10 cellular contexts compared by ENCODE assay signal in the genomic region with DNA sequence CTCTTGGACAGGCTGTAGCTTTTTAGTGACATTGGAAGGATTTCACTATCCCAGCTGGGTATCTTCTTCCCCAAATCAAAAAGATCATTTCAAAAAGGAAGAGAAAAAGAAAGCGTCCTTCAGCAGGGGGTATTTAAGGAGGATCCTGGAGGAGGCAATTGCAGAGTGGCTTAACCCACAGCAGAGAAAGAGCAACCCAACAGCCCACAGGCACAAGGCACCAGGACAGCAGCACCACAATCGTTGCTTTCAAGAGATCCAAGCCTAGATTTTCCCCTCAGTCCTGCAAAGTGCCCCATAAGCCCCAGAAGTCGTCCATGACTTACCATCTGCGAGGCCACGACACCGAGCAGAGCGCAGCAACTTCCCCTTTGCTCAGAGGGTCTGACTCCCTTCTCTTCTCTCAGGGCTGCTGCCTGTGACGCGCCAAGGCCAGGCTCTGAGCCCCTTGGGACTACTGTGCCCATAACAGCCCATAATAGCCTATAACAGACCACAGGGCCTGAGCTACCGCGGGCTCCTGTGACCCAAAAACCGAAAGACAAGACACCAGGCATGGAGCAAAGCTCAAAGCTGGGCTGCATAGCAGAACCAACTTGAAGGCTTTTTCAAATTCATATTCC. TPM values are rescaled to one million over a fixed set of nuclear protein-coding genes. Genes with fewer than 3 reads are reported as not detected.
A peak's percentile ranks its signal among the peaks of the same experiment; 100 is the strongest.
DNase-seq lines count a peak whose midpoint lies in the region; ATAC-seq and TF ChIP-seq lines count a peak whose summit lies in the region.
"Had no signal": no experiment of that assay in that cellular context is flagged by ENCODE, and none has a peak within 500 bp of the region (broad histone marks: within the 10 kb centered on the region; RNA-seq: fewer than 3 reads in every experiment).

No MANE protein-coding gene starts in this region.

- no peaks in the 10 kb centered on the region for H3K27me3 Mint-ChIP-seq in activated naive CD8-positive, alpha-beta T cell treated with anti-CD3 and anti-CD28 coated beads, Interleukin-2, amount 50 U/mL, for 24 hours
- H3K27me3 Mint-ChIP-seq in CD8-positive, alpha-beta memory T cell: no peaks in the 10 kb centered on the region

- TF ChIP-seq CTCF in GM06990 (IDR thresholded peaks at IDR 0.05; ENCODE audit: insufficient read depth, low read length, poor library complexity, severe bottlenecking): no peak

- peaks cover 8% of the 10 kb centered on the region for H3K4me1 ChIP-seq in CD8-positive, alpha-beta memory T cell (ENCODE audit: insufficient read depth, low read length)

- no peaks in the 10 kb centered on the region for H3K36me3 Mint-ChIP-seq in activated naive CD8-positive, alpha-beta T cell treated with anti-CD3 and anti-CD28 coated beads, Interleukin-2, amount 50 U/mL, for 24 hours (ENCODE audit: low read depth)
- peaks cover 3 to 13% (median 4%) of the 10 kb centered on the region in 3 donors for H3K36me3 Mint-ChIP-seq in CD8-positive, alpha-beta memory T cell

- no peak overlapping the region for H3K27ac ChIP-seq in CD8-positive, alpha-beta memory T cell (ENCODE audit: low read depth, low read length)

- no peaks in the 10 kb centered on the region for H3K36me3 ChIP-seq in GM06990 (ENCODE audit: control insufficient read depth, insufficient read depth, low read length)
- H3K36me3 ChIP-seq in CD8-positive, alpha-beta memory T cell (ENCODE audit: insufficient read depth, low read length): no peaks in the 10 kb centered on the region

- POLR2A ChIA-PET in CD8-positive, alpha-beta memory T cell (lab: Charles Lee): no interaction called here

- H3K4me3 ChIP-seq in GM06990 (replicated peaks; ENCODE audit: low read depth, low read length): peak overlapping the region; percentile 61
- no peak overlapping the region for H3K4me3 ChIP-seq in CD8-positive, alpha-beta memory T cell (ENCODE audit: low read length)

- CTCF ChIA-PET in CD8-positive, alpha-beta memory T cell (lab: Charles Lee): no interaction called here

- no peaks in the 10 kb centered on the region for H3K9me3 ChIP-seq in CD8-positive, alpha-beta memory T cell (ENCODE audit: low read length)

- no peaks in the 10 kb centered on the region for H3K9me3 Mint-ChIP-seq in activated naive CD8-positive, alpha-beta T cell treated with anti-CD3 and anti-CD28 coated beads, Interleukin-2, amount 50 U/mL, for 24 hours
- no peaks in the 10 kb centered on the region for H3K9me3 Mint-ChIP-seq in CD8-positive, alpha-beta memory T cell

- H3K4me1 Mint-ChIP-seq in activated naive CD8-positive, alpha-beta T cell treated with anti-CD3 and anti-CD28 coated beads, Interleukin-2, amount 50 U/mL, for 24 hours: peaks cover 41% of the 10 kb centered on the region
- H3K4me1 Mint-ChIP-seq in CD8-positive, alpha-beta memory T cell: peaks cover 22 to 42% (median 42%) of the 10 kb centered on the region in 3 donors

- no peaks in the 10 kb centered on the region for H3K27me3 ChIP-seq in GM06990 (replicated peaks; ENCODE audit: control insufficient read depth, insufficient read depth, low read length)
- no peaks in the 10 kb centered on the region for H3K27me3 ChIP-seq in CD8-positive, alpha-beta memory T cell (ENCODE audit: insufficient read depth, low read length, poor library complexity, severe bottlenecking)

- peak overlapping the region; percentile 62 for H3K4me3 Mint-ChIP-seq in activated naive CD8-positive, alpha-beta T cell treated with anti-CD3 and anti-CD28 coated beads, Interleukin-2, amount 50 U/mL, for 24 hours
- peak overlapping the region in 3 of 7 donors; percentile 23 to 63 (median 63) for H3K4me3 Mint-ChIP-seq in CD8-positive, alpha-beta memory T cell

- peak; percentile 81 for DNase-seq in GM06990 (ENCODE audit: extremely low read depth, insufficient read length)
- peak; percentile 14 for DNase-seq in activated naive CD8-positive, alpha-beta T cell treated with anti-CD3 and anti-CD28 coated beads, Interleukin-2, amount 50 U/mL, for 24 hours
- no peak for DNase-seq in CD8-positive, alpha-beta memory T cell
- no peak for DNase-seq in LoVo (ENCODE audit: low spot score)
- no peak for DNase-seq in DMS 273 treated with DMSO at 0.1 percent for 48 hours (lab: John Stamatoyannopoulos, UW)
- DNase-seq in dermis blood vessel endothelial cell: no peak
- DNase-seq: DMS153, NCI-H524 treated with DMSO at 0.1 percent for 48 hours had no signal

- peak; percentile 71 for ATAC-seq in GM19452 (IDR thresholded peaks at IDR 0.05; ENCODE audit: unreplicated experiment)
- ATAC-seq in HG03139 (IDR thresholded peaks at IDR 0.05; ENCODE audit: unreplicated experiment): peak; percentile 79
- peak; percentile 31 for ATAC-seq in activated naive CD8-positive, alpha-beta T cell treated with anti-CD3 and anti-CD28 coated beads, Interleukin-2, amount 50 U/mL, for 24 hours

- peak overlapping the region; percentile 55 for H3K27ac Mint-ChIP-seq in activated naive CD8-positive, alpha-beta T cell treated with anti-CD3 and anti-CD28 coated beads, Interleukin-2, amount 50 U/mL, for 24 hours
- peak overlapping the region in 3 of 8 donors; percentile 42 to 93 (median 56) for H3K27ac Mint-ChIP-seq in CD8-positive, alpha-beta memory T cell

RNA-seq across cellular contexts. Expression of gene PIK3AP1, which starts 19.7 kb away (rescaled TPM):
- 1 to 10 TPM; 5.7 to 6.7 TPM for total RNA-seq in CD8-positive, alpha-beta memory T cell
- 37.0 TPM for polyA plus RNA-seq in CD8-positive, alpha-beta memory T cell
- 0.14 TPM in 1 of 2 replicates, not detected in the other for total RNA-seq in dermis blood vessel endothelial cell

Comparison
In these comparisons a context has a peak if more than half of its experiments do, and no peak if none do; other contexts are left out.
1. DNase-seq: peak in GM06990 (single experiment) and activated naive CD8-positive, alpha-beta T cell treated with anti-CD3 and anti-CD28 coated beads, Interleukin-2, amount 50 U/mL, for 24 hours (single experiment); none in CD8-positive, alpha-beta memory T cell (0 of 5), LoVo (single experiment), DMS 273 treated with DMSO at 0.1 percent for 48 hours (single experiment) and dermis blood vessel endothelial cell (single experiment).
2. Peak in every context shown above with its lines, with median percentiles within 50 percentile points of each other: ATAC-seq.